Comparison of ENCODE assay signal across 4 cellular contexts in the genomic region with DNA sequence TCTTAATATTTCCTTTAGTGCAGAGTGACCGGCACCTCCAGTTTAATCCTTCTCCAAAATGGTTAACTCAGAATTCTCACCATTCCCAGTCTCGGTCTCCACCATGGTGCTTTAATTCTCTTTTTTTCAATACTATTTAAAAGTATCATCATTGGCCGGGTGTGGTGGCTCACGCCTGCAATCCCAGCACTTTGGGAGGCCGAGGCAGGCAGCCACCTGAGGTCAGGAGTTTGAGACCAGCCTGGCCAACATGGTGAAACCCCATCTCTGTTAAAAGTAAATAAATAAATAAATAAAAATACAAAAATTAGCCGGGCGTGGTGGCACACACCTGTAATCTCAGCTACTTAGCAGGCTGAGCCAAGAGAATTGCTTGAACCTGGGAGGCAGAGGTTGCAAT. TPM values are rescaled to one million over a fixed set of nuclear protein-coding genes. Genes with fewer than 3 reads are reported as not detected.
"Had no signal": no experiment of that assay in that cellular context is flagged by ENCODE, and none has a peak within 500 bp of the region (broad histone marks: within the 10 kb centered on the region; RNA-seq: fewer than 3 reads in every experiment).

No MANE protein-coding gene starts in this region.

RNA-seq across cellular contexts. Expression of a gene that starts 35.1 kb away (rescaled TPM):
- total RNA-seq: IMR-90, M059J, SJSA1 had no signal
- polyA plus RNA-seq: HepG2, IMR-90 had no signal
